ENCODE assay signal across 19 cellular contexts in the genomic region with DNA sequence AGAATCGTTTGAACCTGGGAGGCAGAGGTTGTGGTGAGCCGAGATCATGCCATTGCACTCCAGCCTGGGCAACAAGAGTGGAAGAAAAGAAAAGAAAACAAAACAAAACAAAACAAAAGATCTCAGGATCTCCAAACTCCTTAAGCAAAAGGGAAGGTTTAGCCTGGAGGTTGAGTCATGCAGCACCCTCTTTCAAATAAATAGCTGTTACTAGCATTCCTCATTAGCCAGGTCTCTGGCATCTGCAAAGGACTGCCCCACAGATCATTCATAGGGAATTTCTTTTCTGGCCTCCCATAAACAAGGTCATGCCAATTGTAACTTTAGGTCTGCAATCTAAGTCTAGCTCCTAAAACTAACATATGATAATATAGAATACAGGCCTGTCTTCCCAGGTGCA. TPM values are rescaled to one million over a fixed set of nuclear protein-coding genes. Genes with fewer than 3 reads are reported as not detected.
DNase-seq lines count a peak whose midpoint lies in the region; ATAC-seq, FAIRE-seq and TF ChIP-seq lines count a peak whose summit lies in the region.
"Had no signal": no experiment of that assay in that cellular context is flagged by ENCODE, and none has a peak within 500 bp of the region (broad histone marks: within the 10 kb centered on the region; RNA-seq: fewer than 3 reads in every experiment).

No MANE protein-coding gene starts in this region.

- DNase-seq in EH (ENCODE audit: low read depth) (peak; percentile 72), LHCN-M2 (ENCODE audit: low read depth) (peak; percentile 20), mammary epithelial cell (peak; percentile 75), kidney tubule cell (ENCODE audit: low spot score) (peak; percentile 82), small intestine (no peak), dorsolateral prefrontal cortex (no peak)
- DNase-seq: activated CD4-positive, alpha-beta T cell treated with anti-CD3 and anti-CD28 coated beads, Interleukin-2, amount 10 ng/mL, durations not matched to agents 7 days and 5 days; AML-193; amygdala; effector memory CD8-positive, alpha-beta T cell; immature natural killer cell; NCI-H1930; NCI-H446; stimulated activated naive B cell treated with anti-CD40 and anti-IgM and Interleukin-4, amounts not matched to agents 10 μg/mL and 1 μg/mL and 100 μg/mL, for 72 hours; T-cell had no signal

- BruUV-seq in mammary epithelial cell (replicated peaks; lab: Mats Ljungman, UMichigan): no TSS peak

- no peak for ATAC-seq in GM19467 (IDR thresholded peaks at IDR 0.05; ENCODE audit: unreplicated experiment)
- no peak for ATAC-seq in HG03442 (IDR thresholded peaks at IDR 0.05; ENCODE audit: unreplicated experiment)
- ATAC-seq: effector memory CD8-positive, alpha-beta T cell; sciatic nerve; stimulated activated naive B cell treated with anti-CD40 and anti-IgM and Interleukin-4, amounts not matched to agents 10 μg/mL and 1 μg/mL and 100 μg/mL, for 72 hours; T-cell had no signal

- H3K4me3 ChIP-seq in mammary epithelial cell (replicated peaks in 1 of 3; ENCODE audit: insufficient read depth in 1 of 3, low read depth in 2 of 3, low read length in 3 of 3) (no peak overlapping the region), small intestine (ENCODE audit: low read depth in 1 of 2, low read length in 2 of 2) (no peak overlapping the region), dorsolateral prefrontal cortex (no peak overlapping the region)

- H3K27me3 ChIP-seq in mammary epithelial cell (ENCODE audit: insufficient read depth, low read length) (no peaks in the 10 kb centered on the region), small intestine (ENCODE audit: control insufficient read depth in 2 of 2, insufficient read depth in 2 of 2, low read length in 2 of 2) (no peaks in the 10 kb centered on the region), dorsolateral prefrontal cortex (peaks cover 0 to 16% (median 0%) of the 10 kb centered on the region in 45 donors)

- no peaks in the 10 kb centered on the region for H4K20me1 ChIP-seq in mammary epithelial cell (ENCODE audit: insufficient read depth, low read length)

- H3K9me3 ChIP-seq in mammary epithelial cell (replicated peaks; ENCODE audit: insufficient read depth, low read length) (no peaks in the 10 kb centered on the region), small intestine (ENCODE audit: control insufficient read depth, low read depth) (no peaks in the 10 kb centered on the region)

- H3K4me2 ChIP-seq in mammary epithelial cell (ENCODE audit: insufficient read depth, low read depth, low read length): no peak overlapping the region

- intact Hi-C loops in mammary epithelial cell (cut with micrococcal nuclease) (no loop called here), dorsolateral prefrontal cortex (cut with DNase I) (no loop called here)

- CTCF ChIA-PET in mammary epithelial cell (lab: Charles Lee; ENCODE audit: low non-redundant PET): interaction anchor here (0.5 kb wide), 1 partner anchor 9 kb away, joined by 9 read pairs; no protein-coding TSS in a partner anchor

- H3K9ac ChIP-seq in mammary epithelial cell (ENCODE audit: insufficient read depth, low read length): no peak overlapping the region

- no peak for FAIRE-seq in small intestine (lab: Jason Lieb, UNC)
- FAIRE-seq: H54 had no signal

- H3K79me2 ChIP-seq in mammary epithelial cell (ENCODE audit: insufficient read depth, low read length): no peaks in the 10 kb centered on the region

- H3K27ac ChIP-seq in mammary epithelial cell (ENCODE audit: insufficient read depth, low read depth, low read length) (peak overlapping the region; percentile 92), small intestine (ENCODE audit: low read depth in 1 of 2, low read length in 1 of 2) (no peak overlapping the region), dorsolateral prefrontal cortex (no peak overlapping the region)

- 90% methylated on average over 2 of the region's 2 CpGs for WGBS in mammary epithelial cell (ENCODE audit: low coverage, missing lambda C conversion rate)
- WGBS in small intestine, 3 donors: 71 to 92% (median 76%) methylated on average over 2 of the region's 2 CpGs

- no peak overlapping the region for H2AFZ ChIP-seq in mammary epithelial cell (ENCODE audit: low read depth, low read length)

- no peak for TF ChIP-seq CTCF in mammary epithelial cell (conservative IDR thresholded peaks at IDR 0.05 in 1 of 2, IDR thresholded peaks at IDR 0.05 in 1 of 2; ENCODE audit: extremely low read depth in 1 of 2, insufficient read depth in 1 of 2, low read depth in 1 of 2, low read length in 2 of 2)
- TF ChIP-seq CTCF in dorsolateral prefrontal cortex (IDR thresholded peaks at IDR 0.05 in 54 of 56, conservative IDR thresholded peaks at IDR 0.05 in 2 of 56; ENCODE audit: low read depth in 1 of 56, partially characterized antibody in 56 of 56): no peak

- peaks cover 50% of the 10 kb centered on the region for H3K4me1 ChIP-seq in mammary epithelial cell (ENCODE audit: insufficient read depth, low read length)
- peaks cover 3% of the 10 kb centered on the region in 2 donors for H3K4me1 ChIP-seq in small intestine (ENCODE audit: control insufficient read depth in 2 of 2, insufficient read depth in 1 of 2, low read depth in 1 of 2, low read length in 1 of 2)

- dilution Hi-C loops in mammary epithelial cell (cut with HindIII; ENCODE audit: low sequenced_read_pairs): no loop called here

- in situ Hi-C loops in mammary epithelial cell (cut with MboI; ENCODE audit: low sequenced_read_pairs in 2 of 2): no loop called here

- H3K36me3 ChIP-seq in mammary epithelial cell (ENCODE audit: insufficient read depth, low read length) (no peaks in the 10 kb centered on the region), small intestine (ENCODE audit: control insufficient read depth in 2 of 2, insufficient read depth in 2 of 2, low read length in 2 of 2) (no peaks in the 10 kb centered on the region)

RNA-seq across cellular contexts. Expression of a gene that starts 37.2 kb away (rescaled TPM):
- total RNA-seq in LHCN-M2 (2014; rRNA removed): 0.98 and 2.8 TPM in 2 replicates
- 21.9 TPM for polyA plus RNA-seq in LHCN-M2 (2012)
- 10 to 100 TPM in 1 of 2 donors, 1 to 10 TPM in 1; 8.9 to 11.3 TPM for total RNA-seq in mammary epithelial cell
- 2.5 TPM for polyA plus RNA-seq in mammary epithelial cell
- 0.78 TPM for polyA minus RNA-seq in mammary epithelial cell
- 10 to 100 TPM in 1 of 3 donors, 1 to 10 TPM in 2; 7.3 to 10.1 (median 9.7) TPM for polyA plus RNA-seq in small intestine
- 10 to 100 TPM in 56 of 120 experiments, 1 to 10 TPM in 64; 3.0 to 39.8 (median 9.7) TPM for total RNA-seq in dorsolateral prefrontal cortex
- polyA plus RNA-seq: immature natural killer cell had no signal

Comparison
In these comparisons a context has a peak if more than half of its experiments do, and no peak if none do; other contexts are left out.
1. DNase-seq: peak in EH (single experiment), LHCN-M2 (single experiment), mammary epithelial cell (single experiment) and kidney tubule cell (single experiment); none in small intestine (single experiment) and dorsolateral prefrontal cortex (0 of 10).